Comparison of ENCODE assay signal across 9 cellular contexts in genomic region chr12:7851622-7852081, GRCh38. TPM values are rescaled to one million over a fixed set of nuclear protein-coding genes. Genes with fewer than 3 reads are reported as not detected.
DNase-seq lines count a peak whose midpoint lies in the region; ATAC-seq, FAIRE-seq and TF ChIP-seq lines count a peak whose summit lies in the region.
"Not testable (repeated sequence)": the region's sequence is repeated elsewhere in the genome, so short reads cannot be mapped to it uniquely, and the experiment has no call there.
"Had no signal": no experiment of that assay in that cellular context is flagged by ENCODE, and none has a peak within 500 bp of the region (broad histone marks: within the 10 kb centered on the region; RNA-seq: fewer than 3 reads in every experiment).

No MANE protein-coding gene starts in this region.

- H3K9ac ChIP-seq in mammary epithelial cell (ENCODE audit: insufficient read depth, low read length); neuronal stem cell (ENCODE audit: low read depth, low read length, poor library complexity): not testable (repeated sequence)
- peak overlapping the region; percentile 77; the same call in 1 of the 2 replicates for H3K9ac ChIP-seq in HepG2 (ENCODE audit: insufficient read depth, low read depth, low read length)

- not testable (repeated sequence) for H3K36me3 ChIP-seq in mammary epithelial cell (ENCODE audit: insufficient read depth, low read length); hepatocyte (replicated peaks; ENCODE audit: insufficient read depth, low read depth); HepG2 (replicated peaks in 1 of 2; ENCODE audit: control insufficient read depth in 1 of 2, insufficient read depth in 2 of 2, low read length in 2 of 2); neuronal stem cell (replicated peaks in 1 of 2; ENCODE audit: control insufficient read depth in 2 of 2, insufficient read depth in 2 of 2, low read length in 2 of 2)

- FAIRE-seq in HTR-8/SVneo (lab: Jason Lieb, UNC) (peak; percentile 83), HepG2 (lab: Jason Lieb, UNC) (peak; percentile 100), urothelium cell line (lab: Jason Lieb, UNC) (peak; percentile 97)

- not testable (repeated sequence) for H3K27ac ChIP-seq in mammary epithelial cell (ENCODE audit: insufficient read depth, low read depth, low read length); neuronal stem cell (replicated peaks; ENCODE audit: low read length)
- peak overlapping the region; percentile 50 for H3K27ac ChIP-seq in hepatocyte
- H3K27ac ChIP-seq in HepG2 (ENCODE audit: extremely low read length, insufficient read depth, low read length), result peak overlapping the region; percentile 97

- H3K79me1 ChIP-seq in neuronal stem cell (ENCODE audit: low read depth, low read length), result not testable (repeated sequence)

- not testable (repeated sequence) for TF ChIP-seq CTCF in mammary epithelial cell (conservative IDR thresholded peaks at IDR 0.05 in 1 of 2, IDR thresholded peaks at IDR 0.05 in 1 of 2; ENCODE audit: extremely low read depth in 1 of 2, insufficient read depth in 1 of 2, low read depth in 1 of 2, low read length in 2 of 2); hepatocyte (IDR thresholded peaks at IDR 0.05; ENCODE audit: poor library complexity); HepG2 (CRISPR knock-in tag; IDR thresholded peaks at IDR 0.05)

- H3K18ac ChIP-seq in neuronal stem cell (ENCODE audit: low read length), result not testable (repeated sequence)

- not testable (repeated sequence) for H4K20me1 ChIP-seq in mammary epithelial cell (ENCODE audit: insufficient read depth, low read length); hepatocyte (ENCODE audit: insufficient read depth, poor library complexity, severe bottlenecking); HepG2 (ENCODE audit: insufficient read depth, low read length)

- not testable (repeated sequence) for H3K27me3 ChIP-seq in mammary epithelial cell (ENCODE audit: insufficient read depth, low read length); hepatocyte; HepG2 (ENCODE audit: control insufficient read depth in 1 of 2, insufficient read depth in 2 of 2, low read length in 2 of 2); neuronal stem cell (ENCODE audit: control insufficient read depth in 3 of 3, insufficient read depth in 3 of 3, low read depth in 1 of 3, low read length in 3 of 3)

- WGBS in mammary epithelial cell (ENCODE audit: low coverage, missing lambda C conversion rate), result 0% methylated on average over 3 of the region's 3 CpGs
- WGBS in hepatocyte (ENCODE audit: low lambda C conversion rate, missing lambda C conversion rate), result 12% methylated on average over 3 of the region's 3 CpGs
- 0% methylated on average over 3 of the region's 3 CpGs for WGBS in HepG2 (ENCODE audit: low lambda C conversion rate)
- no CpG with 5 or more reads among the region's 3 CpGs for WGBS in neuronal stem cell (ENCODE audit: extremely low coverage in 2 of 2, insufficient read length in 2 of 2, insufficient replicate concordance in 1 of 2), 2 donors

- not testable (repeated sequence) for H3K9me2 ChIP-seq in hepatocyte (replicated peaks; ENCODE audit: insufficient read depth)

- H2AK5ac ChIP-seq in neuronal stem cell (ENCODE audit: low read depth, low read length), result not testable (repeated sequence)

- not testable (repeated sequence) for BruUV-seq in mammary epithelial cell (replicated peaks; lab: Mats Ljungman, UMichigan); HepG2 (replicated peaks; lab: Mats Ljungman, UMichigan)

- not testable (repeated sequence) for H2BK120ac ChIP-seq in neuronal stem cell (ENCODE audit: low read depth, low read length)

- intact Hi-C loops in mammary epithelial cell (cut with micrococcal nuclease), result not testable (repeated sequence)
- intact Hi-C loops in HepG2 (cut with micrococcal nuclease; ENCODE audit: unreplicated experiment), result loop anchor here (5.0 kb wide), 1 partner anchor 86 kb away; the partner anchor contains the start of gene SLC2A3

- H3K14ac ChIP-seq in neuronal stem cell (ENCODE audit: low read length), result not testable (repeated sequence)

- H3K4ac ChIP-seq in neuronal stem cell (ENCODE audit: low read length), result not testable (repeated sequence)

- ATAC-seq in HepG2, result peak; percentile 98

- not testable (repeated sequence) for H3K4me2 ChIP-seq in mammary epithelial cell (ENCODE audit: insufficient read depth, low read depth, low read length); hepatocyte; neuronal stem cell (ENCODE audit: insufficient read depth, low read length, poor library complexity, severe bottlenecking)
- H3K4me2 ChIP-seq in HepG2 (ENCODE audit: low read depth, low read length), result peak overlapping the region; percentile 37

- POLR2A ChIA-PET in HepG2 (lab: Yijun Ruan, JAX), result interaction anchor here (1.1 kb wide), 1 partner anchor 82 kb away, joined by 4 read pairs; no protein-coding TSS in a partner anchor

- not testable (repeated sequence) for H3K23ac ChIP-seq in neuronal stem cell (ENCODE audit: low read depth, low read length, poor library complexity)

- TF ChIP-seq POLR2A in HepG2 (IDR thresholded peaks at IDR 0.05; ENCODE audit: insufficient read depth in 1 of 2, low read depth in 2 of 2, low read length in 2 of 2), result not testable (repeated sequence)

- H2BK5ac ChIP-seq in neuronal stem cell (ENCODE audit: low read length), result not testable (repeated sequence)

- H3K9me3 ChIP-seq in mammary epithelial cell (replicated peaks; ENCODE audit: insufficient read depth, low read length); hepatocyte (ENCODE audit: low read depth); HepG2 (ENCODE audit: low read length); neuronal stem cell (replicated peaks in 1 of 2; ENCODE audit: control insufficient read depth in 2 of 2, insufficient read depth in 1 of 2, low read depth in 1 of 2, low read length in 2 of 2): not testable (repeated sequence)

- H2BK15ac ChIP-seq in neuronal stem cell (ENCODE audit: low read length), result not testable (repeated sequence)

- in situ Hi-C loops in mammary epithelial cell (cut with MboI; ENCODE audit: low sequenced_read_pairs in 2 of 2), result not testable (repeated sequence)
- in situ Hi-C loops in HepG2 (cut with HindIII; ENCODE audit: extremely low pct_ligation_motif_present, low pct_unique_long_range_greater_than_20kb), result loop anchor here (10.0 kb wide), 2 partner anchors 83 to 143 kb away; partner anchors contain the start of gene SLC2A3

- H3K4me1 ChIP-seq in mammary epithelial cell (ENCODE audit: insufficient read depth, low read length); hepatocyte (ENCODE audit: insufficient read depth); neuronal stem cell (ENCODE audit: control insufficient read depth in 2 of 2, insufficient read depth in 1 of 2, low read depth in 1 of 2, low read length in 2 of 2): not testable (repeated sequence)
- H3K4me1 ChIP-seq in HepG2 (ENCODE audit: insufficient read depth, low read length), result peaks cover 77% of the 10 kb centered on the region

- peak overlapping the region; percentile 3 for H2AFZ ChIP-seq in mammary epithelial cell (ENCODE audit: low read depth, low read length)
- H2AFZ ChIP-seq in hepatocyte; HepG2 (ENCODE audit: low read length); neuronal stem cell (ENCODE audit: low read length): not testable (repeated sequence)

- CTCF ChIA-PET in mammary epithelial cell (lab: Charles Lee; ENCODE audit: low non-redundant PET); HepG2 (lab: Yijun Ruan, JAX; ENCODE audit: low intra/inter-chr PET ratio, low total read pairs): not testable (repeated sequence)

- not testable (repeated sequence) for TF ChIP-seq RAD21 in HepG2 (CRISPR knock-in tag; IDR thresholded peaks at IDR 0.05)

- H4K8ac ChIP-seq in neuronal stem cell (ENCODE audit: low read depth, low read length), result not testable (repeated sequence)

- H3K4me3 ChIP-seq in mammary epithelial cell (replicated peaks in 1 of 3; ENCODE audit: insufficient read depth in 1 of 3, low read depth in 2 of 3, low read length in 3 of 3); hepatocyte; neuronal stem cell (ENCODE audit: low read length in 2 of 2): not testable (repeated sequence)
- peak overlapping the region in 1 of 3 experiments; percentile 7; a peak in 1 of 6 replicates for H3K4me3 ChIP-seq in HepG2 (replicated peaks in 1 of 3; ENCODE audit: insufficient read depth in 1 of 3, low read depth in 2 of 3, low read length in 3 of 3)

- peak; percentile 4 for DNase-seq in EH (ENCODE audit: low read depth)
- not testable (repeated sequence) for DNase-seq in HTR-8/SVneo (ENCODE audit: insufficient read length, low spot score); mammary epithelial cell; hepatocyte (ENCODE audit: low spot score); urothelium cell line (ENCODE audit: low spot score)
- DNase-seq in LoVo (ENCODE audit: low spot score), result peak; percentile 20
- peak; percentile 96 for DNase-seq in HepG2 (ENCODE audit: low spot score)
- peak; percentile 8 for DNase-seq in neuronal stem cell (ENCODE audit: low spot score)

- not testable (repeated sequence) for H2BK12ac ChIP-seq in neuronal stem cell (ENCODE audit: low read length)

- dilution Hi-C loops in mammary epithelial cell (cut with HindIII; ENCODE audit: low sequenced_read_pairs), result not testable (repeated sequence)

- not testable (repeated sequence) for H3K79me2 ChIP-seq in mammary epithelial cell (ENCODE audit: insufficient read depth, low read length); hepatocyte; HepG2 (ENCODE audit: insufficient read depth, low read length)

- peak; percentile 72 to 95; a peak in 3 of 4 replicates for TF ChIP-seq EP300 in HepG2 (IDR thresholded peaks at IDR 0.05; ENCODE audit: low read depth in 2 of 2, low read length in 2 of 2)
- peak; percentile 94 for TF ChIP-seq EP300 in HepG2 (CRISPR knock-in tag; IDR thresholded peaks at IDR 0.05; ENCODE audit: borderline replicate concordance)

- not testable (repeated sequence) for H4K91ac ChIP-seq in neuronal stem cell (ENCODE audit: low read depth, low read length, poor library complexity)

RNA-seq across cellular contexts. Expression of gene SLC2A14, which starts 21.1 kb away (rescaled TPM):
- total RNA-seq in mammary epithelial cell (under 1 TPM in 1 of 2 donors, not detected in 1; 0.17 TPM), hepatocyte (6.1 TPM in 2 replicates), HepG2 (2016; rRNA removed; fragmentation: Illumina TruSeq; extraction: Trizol) (6.6 and 7.7 TPM in 2 replicates)
- polyA plus RNA-seq in mammary epithelial cell (0.11 TPM), hepatocyte (6.6 and 10.3 TPM in 2 replicates), HepG2 (2011; rRNA removed) (30.5 and 39.0 TPM in 2 replicates)
- polyA minus RNA-seq in mammary epithelial cell, result not detected
- 3.1 and 3.3 TPM in 2 replicates for total RNA-seq in HepG2 (2016; cell fraction: cytosol; rRNA removed; fragmentation: Illumina TruSeq; extraction: Trizol; ENCODE audit: low read depth)
- 4.0 and 7.7 TPM in 2 replicates for total RNA-seq in HepG2 (2016; cell fraction: insoluble cytoplasmic fraction; rRNA removed; fragmentation: Illumina TruSeq; extraction: Trizol)
- total RNA-seq in HepG2 (2016; cell fraction: membrane; rRNA removed; fragmentation: Illumina TruSeq; extraction: Trizol), result 3.2 TPM in 2 replicates
- total RNA-seq in HepG2 (2016; cell fraction: nucleus; rRNA removed; fragmentation: Illumina TruSeq; extraction: Trizol), result 7.9 and 9.0 TPM in 2 replicates
- polyA plus RNA-seq in HepG2 (2011; cell fraction: cytosol; rRNA removed), result 24.0 and 28.8 TPM in 2 replicates
- polyA plus RNA-seq in HepG2 (2011; cell fraction: nucleus; rRNA removed), result 49.2 and 50.3 TPM in 2 replicates
- polyA plus RNA-seq in HepG2 (2012), result 11.2 and 16.0 TPM in 2 replicates
- 0.50 and 0.70 TPM in 2 replicates for polyA plus RNA-seq in HepG2 (2016; cell fraction: cytosol; fragmentation: Illumina TruSeq; extraction: Trizol; ENCODE audit: low read depth)
- polyA plus RNA-seq in HepG2 (2016; cell fraction: insoluble cytoplasmic fraction; fragmentation: Illumina TruSeq; extraction: Trizol; ENCODE audit: low read depth), result 4.1 and 5.4 TPM in 2 replicates
- polyA plus RNA-seq in HepG2 (2016; cell fraction: membrane; fragmentation: Illumina TruSeq; extraction: Trizol; ENCODE audit: low read depth), result 1.4 and 1.5 TPM in 2 replicates
- 21.8 and 24.7 TPM in 2 replicates for polyA plus RNA-seq in HepG2 (2016; cell fraction: nucleus; fragmentation: Illumina TruSeq; extraction: Trizol; ENCODE audit: insufficient read depth, low read depth)
- 0.09 and 35.8 TPM in 2 replicates for polyA minus RNA-seq in HepG2 (2011; rRNA and poly(A)+ RNA removed; ENCODE audit: low replicate concordance)
- polyA minus RNA-seq in HepG2 (2011; cell fraction: cytosol; rRNA and poly(A)+ RNA removed), result 11.6 and 14.8 TPM in 2 replicates
- polyA minus RNA-seq in HepG2 (2011; cell fraction: nucleus; rRNA and poly(A)+ RNA removed), result 25.6 and 26.0 TPM in 2 replicates
- 0.77 TPM for polyA plus RNA-seq in neuronal stem cell (2013, experiment 1 of 2)
- 1.1 TPM for polyA plus RNA-seq in neuronal stem cell (2013, experiment 2 of 2)
- total RNA-seq: A172 had no signal
